10 cellular contexts compared by ENCODE assay signal in genomic region chr1:67307251-67308060, GRCh38. TPM values are rescaled to one million over a fixed set of nuclear protein-coding genes. Genes with fewer than 3 reads are reported as not detected.
DNase-seq lines count a peak whose midpoint lies in the region; ATAC-seq and TF ChIP-seq lines count a peak whose summit lies in the region.
"Had no signal": no experiment of that assay in that cellular context is flagged by ENCODE, and none has a peak within 500 bp of the region (broad histone marks: within the 10 kb centered on the region; RNA-seq: fewer than 3 reads in every experiment).

A gene with protein sequence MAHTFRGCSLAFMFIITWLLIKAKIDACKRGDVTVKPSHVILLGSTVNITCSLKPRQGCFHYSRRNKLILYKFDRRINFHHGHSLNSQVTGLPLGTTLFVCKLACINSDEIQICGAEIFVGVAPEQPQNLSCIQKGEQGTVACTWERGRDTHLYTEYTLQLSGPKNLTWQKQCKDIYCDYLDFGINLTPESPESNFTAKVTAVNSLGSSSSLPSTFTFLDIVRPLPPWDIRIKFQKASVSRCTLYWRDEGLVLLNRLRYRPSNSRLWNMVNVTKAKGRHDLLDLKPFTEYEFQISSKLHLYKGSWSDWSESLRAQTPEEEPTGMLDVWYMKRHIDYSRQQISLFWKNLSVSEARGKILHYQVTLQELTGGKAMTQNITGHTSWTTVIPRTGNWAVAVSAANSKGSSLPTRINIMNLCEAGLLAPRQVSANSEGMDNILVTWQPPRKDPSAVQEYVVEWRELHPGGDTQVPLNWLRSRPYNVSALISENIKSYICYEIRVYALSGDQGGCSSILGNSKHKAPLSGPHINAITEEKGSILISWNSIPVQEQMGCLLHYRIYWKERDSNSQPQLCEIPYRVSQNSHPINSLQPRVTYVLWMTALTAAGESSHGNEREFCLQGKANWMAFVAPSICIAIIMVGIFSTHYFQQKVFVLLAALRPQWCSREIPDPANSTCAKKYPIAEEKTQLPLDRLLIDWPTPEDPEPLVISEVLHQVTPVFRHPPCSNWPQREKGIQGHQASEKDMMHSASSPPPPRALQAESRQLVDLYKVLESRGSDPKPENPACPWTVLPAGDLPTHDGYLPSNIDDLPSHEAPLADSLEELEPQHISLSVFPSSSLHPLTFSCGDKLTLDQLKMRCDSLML (plus strand): TSS chr1:67307873. CDS start chr1:67320369, 12,496 bp downstream.

- H3K27ac ChIP-seq in foreskin keratinocyte (peak within 1 kb of the TSS; percentile 54), rectal smooth muscle tissue (ENCODE audit: low read depth, low read length) (no peak within 1 kb of the TSS)
- H3K27ac ChIP-seq: 22Rv1, SJSA1 had no signal

- H3K4me1 ChIP-seq in foreskin keratinocyte: no peaks in the 10 kb centered on the region
- no peaks in the 10 kb centered on the region for H3K4me1 ChIP-seq in rectal smooth muscle tissue (ENCODE audit: control insufficient read depth, insufficient read depth, low read length)
- H3K4me1 ChIP-seq: SJSA1 had no signal

- peak within 1 kb of the TSS; percentile 52 for H3K4me3 ChIP-seq in rectal smooth muscle tissue (ENCODE audit: low read length)
- H3K4me3 ChIP-seq: SJSA1 had no signal

- H3K27me3 ChIP-seq in foreskin keratinocyte (no peaks in the 10 kb centered on the region), rectal smooth muscle tissue (ENCODE audit: control insufficient read depth, insufficient read depth, low read length) (peaks cover 6% of the 10 kb centered on the region)

- TF ChIP-seq CTCF in foreskin keratinocyte (conservative IDR thresholded peaks at IDR 0.05): no peak

- ATAC-seq in foreskin keratinocyte: peak; percentile 78
- ATAC-seq in HG02840 (IDR thresholded peaks at IDR 0.05; ENCODE audit: low FRiP score, unreplicated experiment): no peak

- H3K36me3 ChIP-seq in rectal smooth muscle tissue (ENCODE audit: control insufficient read depth, insufficient read depth, low read length): no peaks in the 10 kb centered on the region
- H3K36me3 ChIP-seq: SJSA1 had no signal

- peak; percentile 63 for DNase-seq in DMS 273 (lab: John Stamatoyannopoulos, UW; ENCODE audit: unreplicated experiment)
- no peak for DNase-seq in DMS 273 treated with DMSO at 0.1 percent for 48 hours (lab: John Stamatoyannopoulos, UW)
- peak; percentile 36 for DNase-seq in NCI-H146 (lab: John Stamatoyannopoulos, UW)
- DNase-seq in activated T-cell treated with anti-CD3 and anti-CD28 coated beads for 1 hour (ENCODE audit: low read depth): peak; percentile 1
- no peak for DNase-seq in foreskin keratinocyte
- no peak for DNase-seq in foreskin melanocyte

- no peak within 1 kb of the TSS for H3K9ac ChIP-seq in rectal smooth muscle tissue (ENCODE audit: low read length)

RNA-seq across cellular contexts. Expression of the gene that starts here (rescaled TPM):
- total RNA-seq in foreskin keratinocyte: 1.9 and 2.1 TPM in 2 replicates
- 0.79 and 1.9 TPM in 2 replicates for polyA plus RNA-seq in foreskin keratinocyte
- total RNA-seq: SJSA1 had no signal

Comparison
In these comparisons a context has a peak if more than half of its experiments do, and no peak if none do; other contexts are left out.
1. DNase-seq: peak in DMS 273 (single experiment), NCI-H146 (single experiment) and activated T-cell treated with anti-CD3 and anti-CD28 coated beads for 1 hour (single experiment); none in DMS 273 treated with DMSO at 0.1 percent for 48 hours (single experiment), foreskin keratinocyte (0 of 2) and foreskin melanocyte (single experiment).